8 cellular contexts compared by ENCODE assay signal in genomic region chr5:75512383-75513074, GRCh38. TPM values are rescaled to one million over a fixed set of nuclear protein-coding genes. Genes with fewer than 3 reads are reported as not detected.
A peak's percentile ranks its signal among the peaks of the same experiment; 100 is the strongest.
DNase-seq lines count a peak whose midpoint lies in the region; ATAC-seq and TF ChIP-seq lines count a peak whose summit lies in the region.

No MANE protein-coding gene starts in this region.

- no peak for ATAC-seq in HG03039 (IDR thresholded peaks at IDR 0.05; ENCODE audit: unreplicated experiment)

- H3K4me3 Mint-ChIP-seq in dendritic cell treated with granulocyte-macrophage colony-stimulating factor and Interleukin-4, amounts not matched to agents 40 ng/mL and 50 ng/mL, for 4 days = peak overlapping the region; percentile 99
- peak overlapping the region; percentile 99 for H3K4me3 Mint-ChIP-seq in neural crest cell

- H3K4me1 Mint-ChIP-seq in dendritic cell treated with granulocyte-macrophage colony-stimulating factor and Interleukin-4, amounts not matched to agents 40 ng/mL and 50 ng/mL, for 4 days (ENCODE audit: low read depth) = peaks cover 36% of the 10 kb centered on the region
- peaks cover 45% of the 10 kb centered on the region for H3K4me1 Mint-ChIP-seq in neural crest cell

- intact Hi-C loops in dendritic cell treated with granulocyte-macrophage colony-stimulating factor and Interleukin-4, amounts not matched to agents 40 ng/mL and 50 ng/mL, for 4 days (cut with micrococcal nuclease) = loop anchor here (5.0 to 10.0 kb wide), 4 partner anchors 45 to 892 kb away; partner anchors contain the start of genes HMGCR and IQGAP2

- TF ChIP-seq CTCF in neural crest cell (conservative IDR thresholded peaks at IDR 0.05) = no peak

- H3K9me3 Mint-ChIP-seq in dendritic cell treated with granulocyte-macrophage colony-stimulating factor and Interleukin-4, amounts not matched to agents 40 ng/mL and 50 ng/mL, for 4 days = no peaks in the 10 kb centered on the region
- peaks cover 8% of the 10 kb centered on the region for H3K9me3 Mint-ChIP-seq in neural crest cell

- H3K27me3 Mint-ChIP-seq in dendritic cell treated with granulocyte-macrophage colony-stimulating factor and Interleukin-4, amounts not matched to agents 40 ng/mL and 50 ng/mL, for 4 days = no peaks in the 10 kb centered on the region
- H3K27me3 Mint-ChIP-seq in neural crest cell (ENCODE audit: low read depth) = no peaks in the 10 kb centered on the region

- peak overlapping the region; percentile 98 for H3K27ac Mint-ChIP-seq in dendritic cell treated with granulocyte-macrophage colony-stimulating factor and Interleukin-4, amounts not matched to agents 40 ng/mL and 50 ng/mL, for 4 days
- peak overlapping the region; percentile 99 for H3K27ac Mint-ChIP-seq in neural crest cell (ENCODE audit: unreplicated experiment)

- H3K4me3 ChIP-seq in GM08714 (ENCODE audit: low read length) = peak overlapping the region; percentile 65

- DNase-seq in NCI-H69 (lab: John Stamatoyannopoulos, UW) = peak; percentile 37
- DNase-seq in neural crest cell (ENCODE audit: low read depth, low spot score) = no peak
- DNase-seq in mucosa of gallbladder (ENCODE audit: low spot score) = no peak
- no peak for DNase-seq in stimulated activated CD4-positive, alpha-beta T cell treated with anti-CD3 and anti-CD28 coated beads, Interleukin-15, amount 100 ng/mL, for 24 hours
- DNase-seq in dedifferentiated amniotic fluid mesenchymal stem cell (ENCODE audit: extremely low spot score) = no peak

- peaks cover 20% of the 10 kb centered on the region for H3K36me3 Mint-ChIP-seq in dendritic cell treated with granulocyte-macrophage colony-stimulating factor and Interleukin-4, amounts not matched to agents 40 ng/mL and 50 ng/mL, for 4 days (ENCODE audit: low read depth)
- H3K36me3 Mint-ChIP-seq in neural crest cell (ENCODE audit: low read depth) = peaks cover 8% of the 10 kb centered on the region

RNA-seq across cellular contexts. Expression of gene POLK, which starts 0.8 kb away (rescaled TPM):
- 19.7 and 20.0 TPM in 2 replicates for total RNA-seq in neural crest cell
- total RNA-seq in mucosa of gallbladder = 33.5 TPM

RNA-seq across cellular contexts. Expression of gene CERT1, which starts 1.1 kb away (rescaled TPM):
- 24.6 and 25.5 TPM in 2 replicates for total RNA-seq in neural crest cell
- 59.9 TPM for total RNA-seq in mucosa of gallbladder
